ENCODE assay signal across 4 cellular contexts in the genomic region with DNA sequence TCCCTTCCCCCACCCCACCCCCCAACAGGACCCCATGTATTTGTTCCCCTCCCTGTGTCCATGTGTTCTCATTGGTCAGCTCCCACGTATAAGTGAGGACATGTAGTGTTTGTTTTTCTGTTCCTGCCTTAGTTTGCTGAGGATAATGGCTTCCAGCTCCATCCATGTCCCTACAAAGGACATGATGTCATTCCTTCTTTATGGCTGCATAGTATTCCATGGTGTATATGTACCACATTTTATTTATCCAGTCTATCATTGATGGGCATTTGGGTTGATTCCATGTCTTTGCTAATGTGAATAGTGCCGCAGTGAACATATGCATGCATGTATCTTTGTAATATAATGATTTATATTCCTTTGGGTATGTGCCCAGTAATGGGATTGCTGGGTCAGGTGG. TPM values are rescaled to one million over a fixed set of nuclear protein-coding genes. Genes with fewer than 3 reads are reported as not detected.
"Had no signal": no experiment of that assay in that cellular context is flagged by ENCODE, and none has a peak within 500 bp of the region (broad histone marks: within the 10 kb centered on the region; RNA-seq: fewer than 3 reads in every experiment).

No MANE protein-coding gene starts in this region.

RNA-seq across cellular contexts. Expression of gene TDRD15, which starts 27.5 kb away (rescaled TPM):
- total RNA-seq: LHCN-M2, M059J, MCF 10A, NCI-H460 had no signal
